8 cellular contexts compared by ENCODE assay signal in the genomic region with DNA sequence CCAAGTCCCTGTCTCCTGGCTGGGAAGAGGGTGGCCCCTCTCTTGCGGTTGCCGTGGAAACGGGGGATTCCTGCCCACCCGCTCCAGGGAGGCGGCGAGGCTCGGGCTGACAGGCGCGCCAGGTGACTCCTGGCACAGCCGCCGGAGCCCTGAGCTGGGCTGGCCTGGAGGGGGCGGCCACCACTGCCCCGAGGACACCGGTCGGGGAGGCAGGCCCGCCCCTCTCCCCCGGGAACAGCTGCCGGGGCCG.
A peak's percentile ranks its signal among the peaks of the same experiment; 100 is the strongest.
DNase-seq lines count a peak whose midpoint lies in the region; ATAC-seq and TF ChIP-seq lines count a peak whose summit lies in the region.

No MANE protein-coding gene starts in this region.

- no peak for TF ChIP-seq CTCF in C4-2B (conservative IDR thresholded peaks at IDR 0.05)
- TF ChIP-seq CTCF in HL-60 (IDR thresholded peaks at IDR 0.05; ENCODE audit: insufficient read depth, low read length) = no peak
- no peak for TF ChIP-seq CTCF in astrocyte of the spinal cord (IDR thresholded peaks at IDR 0.05; ENCODE audit: low read depth, low read length)

- in situ Hi-C loops in astrocyte of the spinal cord (cut with HindIII; ENCODE audit: low sequenced_read_pairs) = no loop called here

- H3K27ac ChIP-seq in C4-2B = peak overlapping the region; percentile 69
- peak overlapping the region; percentile 60 for H3K27ac ChIP-seq in HL-60 (replicated peaks)
- peak overlapping the region; percentile 65 for H3K27ac ChIP-seq in layer of hippocampus (ENCODE audit: low read depth, low read length)
- peak overlapping the region; percentile 78 for H3K27ac ChIP-seq in thymus (ENCODE audit: low read depth)

- DNase-seq in HL-60 (ENCODE audit: low read depth in 1 of 2, low spot score in 1 of 2) (no peak), astrocyte of the spinal cord (ENCODE audit: low read depth, low spot score) (no peak), NCI-H2107 (lab: John Stamatoyannopoulos, UW) (no peak)

- no peaks in the 10 kb centered on the region for H3K9me3 ChIP-seq in thymus (ENCODE audit: control insufficient read depth)

- H3K4me3 ChIP-seq in HL-60 (replicated peaks; ENCODE audit: insufficient read depth, low read length) (peak overlapping the region; percentile 50), astrocyte of the spinal cord (ENCODE audit: low read depth, low read length) (peak overlapping the region; percentile 69), thymus (ENCODE audit: low read length) (peak overlapping the region; percentile 93)

- ATAC-seq in GM18519 (IDR thresholded peaks at IDR 0.05; ENCODE audit: low FRiP score, unreplicated experiment) = no peak
- no peak for ATAC-seq in HG03571 (IDR thresholded peaks at IDR 0.05; ENCODE audit: unreplicated experiment)

- H3K4me1 ChIP-seq in thymus (ENCODE audit: control insufficient read depth, insufficient read depth, low read length) = peaks cover 18% of the 10 kb centered on the region

- H3K36me3 ChIP-seq in thymus (ENCODE audit: control insufficient read depth, insufficient read depth) = no peaks in the 10 kb centered on the region

- H3K27me3 ChIP-seq in HL-60 (ENCODE audit: insufficient read depth, poor library complexity, severe bottlenecking) (no peaks in the 10 kb centered on the region), layer of hippocampus (ENCODE audit: control insufficient read depth, insufficient read depth, low read length) (peaks cover 4% of the 10 kb centered on the region), thymus (ENCODE audit: control insufficient read depth, insufficient read depth) (no peaks in the 10 kb centered on the region)

- WGBS in thymus = 6% methylated on average over 19 of the region's 19 CpGs
